In the genomic region with DNA sequence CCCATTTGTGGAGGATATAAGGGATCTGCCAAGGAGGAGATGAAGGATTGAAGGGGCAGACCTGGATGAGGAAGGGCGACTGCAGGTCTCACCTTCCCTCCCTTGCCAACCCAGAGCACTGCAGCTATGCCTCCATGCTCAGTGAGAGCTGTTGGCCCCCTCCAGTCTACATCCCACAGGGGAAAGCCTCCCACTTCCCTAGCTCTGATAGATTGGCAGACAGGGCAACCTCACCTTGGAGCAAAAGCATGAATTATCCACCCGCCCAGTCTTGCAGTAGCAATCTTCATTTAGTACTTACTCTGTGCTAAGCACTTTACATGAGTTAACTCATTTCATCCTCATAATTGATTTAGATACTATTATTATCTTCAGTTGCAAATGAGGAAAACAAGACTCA, we compare ENCODE assay signal across 30 cellular contexts.
"Had no signal": no experiment of that assay in that cellular context is flagged by ENCODE, and none has a peak within 500 bp of the region (broad histone marks: within the 10 kb centered on the region; RNA-seq: fewer than 3 reads in every experiment).

No MANE protein-coding gene starts in this region.

- H3K36me3 ChIP-seq: ascending aorta, brain microvascular endothelial cell, esophagus muscularis mucosa, gastrocnemius medialis, WERI-Rb-1 had no signal

- DNase-seq: activated B cell treated with CpG ODN at 0.5 μM for 24 hours; activated CD4-positive, alpha-beta T cell treated with anti-CD3 and anti-CD28 coated beads for 48 hours; activated CD4-positive, alpha-beta T cell treated with anti-CD3 and anti-CD28 coated beads, Interleukin-2, amount 50 U/mL, for 1 hour; activated CD4-positive, alpha-beta T cell treated with anti-CD3 and anti-CD28 coated beads, Interleukin-2, amount 50 U/mL, for 48 hours; activated CD8-positive, alpha-beta memory T cell treated with anti-CD3 and anti-CD28 coated beads for 24 hours; activated CD8-positive, alpha-beta T cell treated with anti-CD3 and anti-CD28 coated beads for 36 hours; activated effector memory CD4-positive, alpha-beta T cell treated with Interleukin-2 at 50 U/mL for 16 hours; activated gamma-delta T cell treated with Interleukin-2 at 50 U/mL for 16 hours; activated naive CD4-positive, alpha-beta T cell treated with anti-CD3 and anti-CD28 coated beads, Interleukin-2, amount 50 U/mL, for 16 hours; activated naive CD4-positive, alpha-beta T cell treated with Interleukin-2 at 50 U/mL for 16 hours; activated T-cell treated with anti-CD3 and anti-CD28 coated beads, Interleukin-2, amount 50 U/mL, for 4 hours; brain microvascular endothelial cell; dermis blood vessel endothelial cell; effector CD4-positive, alpha-beta T cell; effector memory CD8-positive, alpha-beta T cell; erythroblast; foreskin keratinocyte; gastrocnemius medialis; T-helper 1 cell; T-helper 17 cell; T1000; WERI-Rb-1 had no signal

- H3K4me3 Mint-ChIP-seq: activated B cell treated with CpG ODN at 0.5 μM for 24 hours; activated CD8-positive, alpha-beta T cell treated with anti-CD3 and anti-CD28 coated beads for 36 hours; activated naive CD8-positive, alpha-beta T cell; activated T-cell treated with anti-CD3 and anti-CD28 coated beads, Interleukin-2, amount 50 U/mL, for 4 hours; activated T-helper 17 cell treated with anti-CD3 and anti-CD28 coated beads, Interleukin-2, amount 50 U/mL, for 72 hours; central memory CD8-positive, alpha-beta T cell; effector memory CD8-positive, alpha-beta T cell; T-helper 17 cell; T-helper 2 cell treated with Interferon-gamma antibody and Interleukin-4, amounts not matched to agents 5 μg/mL and 100 μg/mL, for 36 hours had no signal

- H3K9me3 Mint-ChIP-seq: activated B cell treated with CpG ODN at 0.5 μM for 24 hours; activated CD8-positive, alpha-beta T cell treated with anti-CD3 and anti-CD28 coated beads for 36 hours; activated T-cell treated with anti-CD3 and anti-CD28 coated beads, Interleukin-2, amount 50 U/mL, for 4 hours; activated T-helper 17 cell treated with anti-CD3 and anti-CD28 coated beads, Interleukin-2, amount 50 U/mL, for 72 hours; central memory CD8-positive, alpha-beta T cell; effector memory CD8-positive, alpha-beta T cell; T-helper 2 cell treated with Interferon-gamma antibody and Interleukin-4, amounts not matched to agents 5 μg/mL and 100 μg/mL, for 36 hours had no signal

- H3K27me3 ChIP-seq: ascending aorta, brain microvascular endothelial cell, esophagus muscularis mucosa, foreskin keratinocyte, gastrocnemius medialis had no signal

- H3K9me3 ChIP-seq: ascending aorta, esophagus muscularis mucosa, gastrocnemius medialis had no signal

- H3K27ac Mint-ChIP-seq: activated B cell treated with CpG ODN at 0.5 μM for 24 hours; activated CD8-positive, alpha-beta T cell treated with anti-CD3 and anti-CD28 coated beads for 36 hours; activated naive CD8-positive, alpha-beta T cell; activated T-helper 17 cell treated with anti-CD3 and anti-CD28 coated beads, Interleukin-2, amount 50 U/mL, for 72 hours; effector memory CD8-positive, alpha-beta T cell; T-helper 17 cell; T-helper 2 cell treated with Interferon-gamma antibody and Interleukin-4, amounts not matched to agents 5 μg/mL and 100 μg/mL, for 36 hours had no signal

- ATAC-seq: activated CD4-positive, CD25-positive, alpha-beta regulatory T cell treated with anti-CD3 and anti-CD28 coated beads, Interleukin-2, amount 50 U/mL, for 24 hours; activated CD8-positive, alpha-beta T cell treated with anti-CD3 and anti-CD28 coated beads for 36 hours; activated T-cell treated with anti-CD3 and anti-CD28 coated beads, Interleukin-2, amount 50 U/mL, for 4 hours; activated T-helper 17 cell treated with anti-CD3 and anti-CD28 coated beads, Interleukin-2, amount 50 U/mL, for 72 hours; effector memory CD8-positive, alpha-beta T cell; foreskin keratinocyte; gastrocnemius medialis; T-helper 17 cell had no signal

- H3K27me3 Mint-ChIP-seq: activated naive CD8-positive, alpha-beta T cell; activated T-helper 17 cell treated with anti-CD3 and anti-CD28 coated beads, Interleukin-2, amount 50 U/mL, for 72 hours; central memory CD8-positive, alpha-beta T cell; effector memory CD8-positive, alpha-beta T cell had no signal

- H3K4me1 Mint-ChIP-seq: central memory CD8-positive, alpha-beta T cell had no signal

- H3K4me1 ChIP-seq: ascending aorta, gastrocnemius medialis had no signal

- H3K27ac ChIP-seq: ascending aorta, brain microvascular endothelial cell, coronary artery, esophagus muscularis mucosa, foreskin keratinocyte, gastrocnemius medialis, WERI-Rb-1 had no signal

- H3K36me3 Mint-ChIP-seq: activated naive CD8-positive, alpha-beta T cell had no signal

- H3K4me3 ChIP-seq: ascending aorta, coronary artery, esophagus muscularis mucosa, gastrocnemius medialis had no signal
